Comparison of ENCODE assay signal across 23 cellular contexts in genomic region chr17:45748911-45749310, GRCh38. TPM values are rescaled to one million over a fixed set of nuclear protein-coding genes. Genes with fewer than 3 reads are reported as not detected.
A peak's percentile ranks its signal among the peaks of the same experiment; 100 is the strongest.
DNase-seq lines count a peak whose midpoint lies in the region; ATAC-seq and TF ChIP-seq lines count a peak whose summit lies in the region.
"Had no signal": no experiment of that assay in that cellular context is flagged by ENCODE, and none has a peak within 500 bp of the region (broad histone marks: within the 10 kb centered on the region; RNA-seq: fewer than 3 reads in every experiment).

No MANE protein-coding gene starts in this region.

- no peak overlapping the region for H3K27ac Mint-ChIP-seq in progenitor cell of endocrine pancreas
- H3K27ac Mint-ChIP-seq: B cell; IgD-negative memory B cell; T-helper 2 cell treated with Interferon-gamma antibody and Interleukin-4, amounts not matched to agents 5 μg/mL and 100 μg/mL, for 36 hours had no signal

- no peak for ATAC-seq in GM19324 (IDR thresholded peaks at IDR 0.05; ENCODE audit: low FRiP score, unreplicated experiment)
- ATAC-seq: Panc1 had no signal

- H3K9ac ChIP-seq in BLaER1: no peak overlapping the region

- H3K27me3 Mint-ChIP-seq in progenitor cell of endocrine pancreas: peaks cover 48% of the 10 kb centered on the region

- no peak overlapping the region for H3K4me3 ChIP-seq in BLaER1
- H3K4me3 ChIP-seq: HAP-1 had no signal

- peak; percentile 5 for DNase-seq in DMS153 treated with DMSO at 0.1 percent for 48 hours (lab: John Stamatoyannopoulos, UW; ENCODE audit: unreplicated experiment)
- DNase-seq in DMS153 (lab: John Stamatoyannopoulos, UW): no peak
- DNase-seq in NCI-H1436 treated with DMSO at 0.1 percent for 48 hours (lab: John Stamatoyannopoulos, UW): peak; percentile 13
- peak; percentile 82 for DNase-seq in NCI-H82 treated with DMSO at 0.1 percent for 48 hours (lab: John Stamatoyannopoulos, UW; ENCODE audit: unreplicated experiment)
- no peak for DNase-seq in progenitor cell of endocrine pancreas (ENCODE audit: low spot score, unreplicated experiment)
- DNase-seq in activated CD8-positive, alpha-beta memory T cell treated with anti-CD3 and anti-CD28 coated beads for 24 hours: no peak
- DNase-seq: GOT3, NCI-H1048, NCI-H146, NCI-H2029 treated with DMSO at 0.1 percent for 48 hours, NCI-H446, NCI-H748 treated with DMSO at 0.1 percent for 48 hours, SHP77 treated with DMSO at 0.1 percent for 48 hours, T-helper 1 cell had no signal

- peaks cover 14% of the 10 kb centered on the region for H3K4me1 ChIP-seq in BLaER1
- H3K4me1 ChIP-seq: HAP-1 had no signal

- H3K4me3 Mint-ChIP-seq in progenitor cell of endocrine pancreas (ENCODE audit: low read depth): no peak overlapping the region
- H3K4me3 Mint-ChIP-seq: B cell; IgD-negative memory B cell; T-helper 2 cell treated with Interferon-gamma antibody and Interleukin-4, amounts not matched to agents 5 μg/mL and 100 μg/mL, for 36 hours had no signal

- H3K9me3 Mint-ChIP-seq in progenitor cell of endocrine pancreas (ENCODE audit: low read depth): no peaks in the 10 kb centered on the region
- H3K9me3 Mint-ChIP-seq: IgD-negative memory B cell; T-helper 2 cell treated with Interferon-gamma antibody and Interleukin-4, amounts not matched to agents 5 μg/mL and 100 μg/mL, for 36 hours had no signal

- no peak overlapping the region for H3K27ac ChIP-seq in BLaER1
- H3K27ac ChIP-seq: 22Rv1, RWPE1 had no signal

- no peaks in the 10 kb centered on the region for H4K20me1 ChIP-seq in BLaER1

- no peaks in the 10 kb centered on the region for H3K4me1 Mint-ChIP-seq in progenitor cell of endocrine pancreas (ENCODE audit: low read depth)
- H3K4me1 Mint-ChIP-seq: B cell, IgD-negative memory B cell had no signal

- H3K9me3 ChIP-seq in BLaER1: no peaks in the 10 kb centered on the region
- H3K9me3 ChIP-seq: HAP-1 had no signal

- H3K4me2 ChIP-seq in BLaER1: peak overlapping the region; percentile 37

- no peaks in the 10 kb centered on the region for H3K36me3 Mint-ChIP-seq in progenitor cell of endocrine pancreas (ENCODE audit: insufficient read depth)
- H3K36me3 Mint-ChIP-seq: IgD-negative memory B cell had no signal

- no peak for TF ChIP-seq CTCF in progenitor cell of endocrine pancreas (IDR thresholded peaks at IDR 0.05; ENCODE audit: unreplicated experiment)

- H3K27me3 ChIP-seq in BLaER1: peaks cover 11% of the 10 kb centered on the region

- H3K36me3 ChIP-seq in BLaER1: no peaks in the 10 kb centered on the region
- H3K36me3 ChIP-seq: HAP-1 had no signal

RNA-seq across cellular contexts. Expression of gene CRHR1, which starts 35.2 kb away (rescaled TPM):
- not detected in 2 replicates for total RNA-seq in progenitor cell of endocrine pancreas
- total RNA-seq: B cell had no signal

Comparison
In these comparisons a context has a peak if more than half of its experiments do, and no peak if none do; other contexts are left out.
1. DNase-seq: peak in DMS153 treated with DMSO at 0.1 percent for 48 hours (single experiment), NCI-H1436 treated with DMSO at 0.1 percent for 48 hours (single experiment) and NCI-H82 treated with DMSO at 0.1 percent for 48 hours (single experiment); none in DMS153 (single experiment), progenitor cell of endocrine pancreas (single experiment) and activated CD8-positive, alpha-beta memory T cell treated with anti-CD3 and anti-CD28 coated beads for 24 hours (single experiment).